9 cellular contexts compared by ENCODE assay signal in genomic region chr5:35081134-35081533, GRCh38. TPM values are rescaled to one million over a fixed set of nuclear protein-coding genes. Genes with fewer than 3 reads are reported as not detected.
"Had no signal": no experiment of that assay in that cellular context is flagged by ENCODE, and none has a peak within 500 bp of the region (broad histone marks: within the 10 kb centered on the region; RNA-seq: fewer than 3 reads in every experiment).

No MANE protein-coding gene starts in this region.

- ATAC-seq: K562 had no signal

- H3K27ac ChIP-seq: HL-60 had no signal

- FAIRE-seq: HTR-8/SVneo, K562 had no signal

- DNase-seq: IMR-90, KBM-7, KG1 had no signal

- H3K4me3 ChIP-seq: K562 had no signal

RNA-seq across cellular contexts. Expression of gene AGXT2, which starts 33.4 kb away (rescaled TPM):
- total RNA-seq: HT-29, HT1080, IMR-90, K562 had no signal
- polyA plus RNA-seq: IgD-negative memory B cell, IMR-90, K562 had no signal
